Comparison of ENCODE assay signal across 9 cellular contexts in the genomic region with DNA sequence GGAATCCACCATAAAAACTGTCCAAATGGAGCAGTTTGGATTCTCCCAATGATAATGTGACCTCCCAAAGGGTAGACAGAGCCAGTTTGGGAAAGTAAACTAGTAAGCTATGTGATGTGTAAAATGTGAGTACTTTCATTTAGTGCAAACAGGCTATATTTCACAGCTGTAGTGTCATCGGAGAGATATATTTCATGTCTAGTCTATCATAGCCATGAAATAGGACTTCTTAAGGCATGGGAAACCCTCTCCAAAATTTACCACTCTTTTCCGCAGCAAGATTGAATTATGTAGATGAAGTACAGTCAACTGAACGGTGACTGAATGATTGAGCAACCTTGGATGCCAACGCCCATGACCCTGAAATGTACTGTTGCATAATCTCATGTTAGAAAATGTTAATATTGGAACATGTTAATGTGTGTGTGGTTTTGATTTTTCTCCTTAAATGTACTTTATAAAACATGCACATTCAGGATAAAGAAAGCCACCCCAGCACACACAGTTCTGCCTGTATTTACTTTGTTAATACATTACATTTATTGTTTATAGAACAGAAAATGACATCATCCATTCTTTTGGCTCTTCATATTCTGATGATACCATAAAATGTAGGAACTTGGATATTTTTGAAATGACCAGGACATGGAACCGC.
DNase-seq lines count a peak whose midpoint lies in the region; TF ChIP-seq lines count a peak whose summit lies in the region.
"Had no signal": no experiment of that assay in that cellular context is flagged by ENCODE, and none has a peak within 500 bp of the region (broad histone marks: within the 10 kb centered on the region; RNA-seq: fewer than 3 reads in every experiment).

No MANE protein-coding gene starts in this region.

- peak overlapping the region; percentile 5 for H3K4me2 ChIP-seq in hepatocyte

- in situ Hi-C loops in astrocyte of the spinal cord (cut with HindIII; ENCODE audit: low sequenced_read_pairs), result no loop called here

- H3K4me3 ChIP-seq in astrocyte of the spinal cord (ENCODE audit: low read depth, low read length), result no peak overlapping the region
- no peak overlapping the region for H3K4me3 ChIP-seq in hepatocyte
- no peak overlapping the region for H3K4me3 ChIP-seq in testis
- H3K4me3 ChIP-seq in effector memory CD4-positive, alpha-beta T cell (ENCODE audit: insufficient read depth, low read depth, low read length, poor library complexity, severe bottlenecking), result no peak overlapping the region

- H3K79me2 ChIP-seq in hepatocyte, result no peaks in the 10 kb centered on the region

- TF ChIP-seq POLR2A in testis (IDR thresholded peaks at IDR 0.05), result no peak

- no peaks in the 10 kb centered on the region for H3K9me2 ChIP-seq in hepatocyte (replicated peaks; ENCODE audit: insufficient read depth)

- no peaks in the 10 kb centered on the region for H3K9me3 ChIP-seq in hepatocyte (ENCODE audit: low read depth)
- H3K9me3 ChIP-seq in testis, result no peaks in the 10 kb centered on the region
- H3K9me3 ChIP-seq in effector memory CD4-positive, alpha-beta T cell (ENCODE audit: control insufficient read depth, low read length), result no peaks in the 10 kb centered on the region

- TF ChIP-seq CTCF in HFFc6 (IDR thresholded peaks at IDR 0.05) (no peak), astrocyte of the spinal cord (IDR thresholded peaks at IDR 0.05; ENCODE audit: low read depth, low read length) (no peak), hepatocyte (IDR thresholded peaks at IDR 0.05; ENCODE audit: poor library complexity) (no peak), testis (IDR thresholded peaks at IDR 0.05) (no peak)

- intact Hi-C loops in testis (cut with DNase I; ENCODE audit: low total_unique reads), result loop anchor here (10.0 kb wide), 2 partner anchors 141 to 1441 kb away; a partner anchor contains a TSS

- peaks cover 60% of the 10 kb centered on the region for H3K36me3 Mint-ChIP-seq in HFFc6 (ENCODE audit: low read depth)

- DNase-seq in HFFc6 (peak; percentile 16), astrocyte of the spinal cord (ENCODE audit: low read depth, low spot score) (peak; percentile 56), hepatocyte (ENCODE audit: low spot score) (peak; percentile 27), stromal cell of bone marrow (ENCODE audit: low read depth) (peak; percentile 64), caudate nucleus (lab: John Stamatoyannopoulos, UW) (no peak), testis (no peak), DMS 273 (lab: John Stamatoyannopoulos, UW; ENCODE audit: unreplicated experiment) (no peak)
- no peak for DNase-seq in effector memory CD4-positive, alpha-beta T cell
- DNase-seq: NCI-H2107 had no signal

- H3K36me3 ChIP-seq in hepatocyte (replicated peaks; ENCODE audit: insufficient read depth, low read depth) (no peaks in the 10 kb centered on the region), testis (ENCODE audit: low read depth, missing control alignments) (no peaks in the 10 kb centered on the region)
- H3K36me3 ChIP-seq in effector memory CD4-positive, alpha-beta T cell (ENCODE audit: control insufficient read depth, insufficient read depth, low read length), result no peaks in the 10 kb centered on the region

- 52% methylated on average over 5 of the region's 5 CpGs for WGBS in hepatocyte (ENCODE audit: low lambda C conversion rate, missing lambda C conversion rate)
- WGBS in testis, 2 donors, result 65 to 66% methylated on average over 5 of the region's 5 CpGs

- H4K20me1 ChIP-seq in hepatocyte (ENCODE audit: insufficient read depth, poor library complexity, severe bottlenecking), result no peaks in the 10 kb centered on the region

- H3K27me3 ChIP-seq in hepatocyte (no peaks in the 10 kb centered on the region), testis (no peaks in the 10 kb centered on the region)
- H3K27me3 ChIP-seq in effector memory CD4-positive, alpha-beta T cell (replicated peaks; ENCODE audit: control insufficient read depth, insufficient read depth, low read length, poor library complexity, severe bottlenecking), result no peaks in the 10 kb centered on the region

- peaks cover 66% of the 10 kb centered on the region for H3K4me1 Mint-ChIP-seq in HFFc6 (ENCODE audit: low read depth)

- H3K27ac ChIP-seq in hepatocyte, result peak overlapping the region; percentile 64
- H3K27ac ChIP-seq in caudate nucleus (ENCODE audit: low read depth, low read length), result no peak overlapping the region
- peak overlapping the region in 1 of 2 donors; percentile 14 for H3K27ac ChIP-seq in testis
- H3K27ac ChIP-seq in effector memory CD4-positive, alpha-beta T cell (ENCODE audit: insufficient read depth, low read length, poor library complexity, severe bottlenecking), result no peak overlapping the region

- no peaks in the 10 kb centered on the region for H3K9me3 Mint-ChIP-seq in HFFc6

- H3K4me3 Mint-ChIP-seq in HFFc6, result peak overlapping the region; percentile 22; the same call in 1 of the 2 replicates

- H3K27ac Mint-ChIP-seq in HFFc6, result peak overlapping the region; percentile 68; the same call in 1 of the 2 replicates

- peaks cover 52% of the 10 kb centered on the region for H3K4me1 ChIP-seq in hepatocyte (ENCODE audit: insufficient read depth)
- no peaks in the 10 kb centered on the region for H3K4me1 ChIP-seq in testis
- no peaks in the 10 kb centered on the region for H3K4me1 ChIP-seq in effector memory CD4-positive, alpha-beta T cell (ENCODE audit: control insufficient read depth, insufficient read depth, low read length, poor library complexity, severe bottlenecking)

- H2AFZ ChIP-seq in hepatocyte, result no peak overlapping the region

- H3K27me3 Mint-ChIP-seq in HFFc6 (ENCODE audit: insufficient read depth), result no peaks in the 10 kb centered on the region

Comparison
In these comparisons a context has a peak if more than half of its experiments do, and no peak if none do; other contexts are left out.
1. DNase-seq: peak in HFFc6 (single experiment), astrocyte of the spinal cord (single experiment), hepatocyte (single experiment) and stromal cell of bone marrow (single experiment); none in caudate nucleus (0 of 61), testis (single experiment), DMS 273 (single experiment) and effector memory CD4-positive, alpha-beta T cell (0 of 3).